Comparison of ENCODE assay signal across 10 cellular contexts in genomic region chr4:21948347-21949072, GRCh38. TPM values are rescaled to one million over a fixed set of nuclear protein-coding genes. Genes with fewer than 3 reads are reported as not detected.
A peak's percentile ranks its signal among the peaks of the same experiment; 100 is the strongest.
DNase-seq lines count a peak whose midpoint lies in the region; ATAC-seq, FAIRE-seq and TF ChIP-seq lines count a peak whose summit lies in the region.
"Had no signal": no experiment of that assay in that cellular context is flagged by ENCODE, and none has a peak within 500 bp of the region (broad histone marks: within the 10 kb centered on the region; RNA-seq: fewer than 3 reads in every experiment).

Gene KCNIP4, minus strand, starts transcription at chr4:21948772.

- peaks cover 19% of the 10 kb centered on the region for H3K27me3 Mint-ChIP-seq in neural progenitor cell (ENCODE audit: insufficient read depth, low read depth)

- no peaks in the 10 kb centered on the region for H3K9me3 ChIP-seq in MM.1S (replicated peaks; ENCODE audit: insufficient read depth, low read length)
- H3K9me3 ChIP-seq in H1 (ENCODE audit: insufficient read depth in 2 of 2, low read depth in 1 of 2, low read length in 1 of 2), result no peaks in the 10 kb centered on the region
- H3K9me3 ChIP-seq in neural progenitor cell (ENCODE audit: low read depth), result no peaks in the 10 kb centered on the region
- no peaks in the 10 kb centered on the region for H3K9me3 ChIP-seq in effector memory CD4-positive, alpha-beta T cell (ENCODE audit: control insufficient read depth, low read length)
- H3K9me3 ChIP-seq: thoracic aorta had no signal

- POLR2A ChIA-PET in H1 (lab: Charles Lee; ENCODE audit: partially characterized antibody), result interaction anchor here (1.2 kb wide), 1 partner anchor 9 kb away, joined by 3 read pairs; no protein-coding TSS in a partner anchor

- intact Hi-C loops in sciatic nerve (cut with DNase I), result no loop called here

- H3F3A ChIP-seq in MM.1S (ENCODE audit: insufficient read depth, low read length), result no peaks in the 10 kb centered on the region
- no peaks in the 10 kb centered on the region for H3F3A ChIP-seq in neural progenitor cell (ENCODE audit: low read depth)

- no peak for ATAC-seq in sciatic nerve
- no peak for ATAC-seq in GM21825 (IDR thresholded peaks at IDR 0.05; ENCODE audit: unreplicated experiment)
- no peak for ATAC-seq in left lobe of liver

- no peak for TF ChIP-seq POLR2A in H1 (IDR thresholded peaks at IDR 0.05; ENCODE audit: control extremely low read depth in 1 of 2, low read depth in 2 of 2, low read length in 2 of 2)

- peak within 1 kb of the TSS; percentile 54 for H3K4me2 ChIP-seq in MM.1S (ENCODE audit: low read depth, low read length)
- H3K4me2 ChIP-seq in H1 (ENCODE audit: insufficient read depth in 1 of 2, low read depth in 2 of 2, low read length in 2 of 2), result peak within 1 kb of the TSS; percentile 88 to 96
- peak within 1 kb of the TSS; percentile 95 for H3K4me2 ChIP-seq in neural progenitor cell

- no peaks in the 10 kb centered on the region for H3K4me1 ChIP-seq in MM.1S (ENCODE audit: low read length)
- peaks cover 0 to 3% (median under 1%) of the 10 kb centered on the region in 4 experiments; a peak in 1 of 7 replicates for H3K4me1 ChIP-seq in H1 (replicated peaks in 1 of 4; ENCODE audit: control insufficient read depth in 3 of 4, insufficient read depth in 4 of 4, low read length in 3 of 4)
- no peaks in the 10 kb centered on the region for H3K4me1 ChIP-seq in neural progenitor cell
- no peaks in the 10 kb centered on the region for H3K4me1 ChIP-seq in effector memory CD4-positive, alpha-beta T cell (ENCODE audit: control insufficient read depth, insufficient read depth, low read length, poor library complexity, severe bottlenecking)

- H2AFZ ChIP-seq in MM.1S (ENCODE audit: low read length), result peak within 1 kb of the TSS; percentile 61; the same call in 1 of the 2 replicates
- H2AFZ ChIP-seq in H1 (ENCODE audit: low read length), result peak within 1 kb of the TSS; percentile 91
- peak within 1 kb of the TSS; percentile 99 for H2AFZ ChIP-seq in neural progenitor cell (replicated peaks)

- no peak within 1 kb of the TSS for H2AK5ac ChIP-seq in H1 (ENCODE audit: low read depth, low read length)

- H4K20me1 ChIP-seq in MM.1S (ENCODE audit: insufficient read depth, low read length) (no peaks in the 10 kb centered on the region), H1 (replicated peaks in 1 of 2; ENCODE audit: control insufficient read depth in 1 of 2, insufficient read depth in 2 of 2, low read length in 2 of 2) (no peaks in the 10 kb centered on the region), neural progenitor cell (ENCODE audit: low read depth) (no peaks in the 10 kb centered on the region)

- no peak within 1 kb of the TSS for H3K9ac ChIP-seq in MM.1S (ENCODE audit: low read length)
- H3K9ac ChIP-seq in H1 (replicated peaks in 1 of 4; ENCODE audit: extremely low read depth in 1 of 4, low read depth in 3 of 4, low read length in 3 of 4), result peak within 1 kb of the TSS in 1 of 4 experiments; percentile 9; a peak in 1 of 7 replicates
- no peak within 1 kb of the TSS for H3K9ac ChIP-seq in neural progenitor cell

- H3K27ac Mint-ChIP-seq in neural progenitor cell, result no peak within 1 kb of the TSS
- H3K27ac Mint-ChIP-seq: dendritic cell treated with granulocyte-macrophage colony-stimulating factor and Interleukin-4, amounts not matched to agents 40 ng/mL and 50 ng/mL, for 4 days had no signal

- no peaks in the 10 kb centered on the region for H3K9me2 ChIP-seq in MM.1S (replicated peaks; ENCODE audit: insufficient read depth, low read length)

- H4K91ac ChIP-seq in H1 (replicated peaks; ENCODE audit: insufficient read length, low read length), result no peak within 1 kb of the TSS

- H3K27ac ChIP-seq in MM.1S (ENCODE audit: low read length), result no peak within 1 kb of the TSS
- H3K27ac ChIP-seq in H1 (ENCODE audit: low read depth, low read length), result no peak within 1 kb of the TSS
- H3K27ac ChIP-seq in neural progenitor cell, result no peak within 1 kb of the TSS
- no peak within 1 kb of the TSS for H3K27ac ChIP-seq in effector memory CD4-positive, alpha-beta T cell (ENCODE audit: insufficient read depth, low read length, poor library complexity, severe bottlenecking)
- H3K27ac ChIP-seq: thoracic aorta had no signal

- H3K36me3 ChIP-seq in MM.1S (replicated peaks; ENCODE audit: insufficient read depth, low read length), result no peaks in the 10 kb centered on the region
- no peaks in the 10 kb centered on the region for H3K36me3 ChIP-seq in H1 (ENCODE audit: control insufficient read depth in 2 of 4, insufficient read depth in 4 of 4, low read length in 3 of 4)
- no peaks in the 10 kb centered on the region for H3K36me3 ChIP-seq in neural progenitor cell
- H3K36me3 ChIP-seq in effector memory CD4-positive, alpha-beta T cell (ENCODE audit: control insufficient read depth, insufficient read depth, low read length), result no peaks in the 10 kb centered on the region
- H3K36me3 ChIP-seq: thoracic aorta had no signal

- TF ChIP-seq CTCF in MM.1S (IDR thresholded peaks at IDR 0.05; ENCODE audit: low read length) (no peak), H1 (IDR thresholded peaks at IDR 0.05; ENCODE audit: control extremely low read depth in 1 of 3, insufficient read depth in 1 of 3, low read depth in 1 of 3, low read length in 3 of 3) (peak; percentile 0 to 47 (median 20); a peak in 2 of 4 replicates), neural progenitor cell (IDR thresholded peaks at IDR 0.05) (no peak)

- H3K4me3 ChIP-seq in MM.1S (ENCODE audit: low read length), result peak within 1 kb of the TSS; percentile 55
- peak within 1 kb of the TSS; percentile 46 to 73 (median 56) for H3K4me3 ChIP-seq in H1 (ENCODE audit: extremely low read depth in 1 of 4, insufficient read depth in 2 of 4, low read depth in 3 of 4, low read length in 4 of 4)
- peak within 1 kb of the TSS; percentile 78 for H3K4me3 ChIP-seq in neural progenitor cell
- no peak within 1 kb of the TSS for H3K4me3 ChIP-seq in effector memory CD4-positive, alpha-beta T cell (ENCODE audit: insufficient read depth, low read depth, low read length, poor library complexity, severe bottlenecking)
- H3K4me3 ChIP-seq: thoracic aorta had no signal

- H4K5ac ChIP-seq in H1 (ENCODE audit: insufficient read length, low read depth, low read length), result peak within 1 kb of the TSS; percentile 31

- H3K56ac ChIP-seq in H1 (replicated peaks; ENCODE audit: insufficient read length, low read depth, low read length), result peak within 1 kb of the TSS; percentile 9

- TF ChIP-seq RAD21 in H1 (IDR thresholded peaks at IDR 0.05 in 1 of 2, conservative IDR thresholded peaks at IDR 0.05 in 1 of 2; ENCODE audit: low read depth in 2 of 2, low read length in 2 of 2), result no peak; a peak in 2 of 4 replicates

- no peaks in the 10 kb centered on the region for H3K9me3 Mint-ChIP-seq in neural progenitor cell
- H3K9me3 Mint-ChIP-seq: dendritic cell treated with granulocyte-macrophage colony-stimulating factor and Interleukin-4, amounts not matched to agents 40 ng/mL and 50 ng/mL, for 4 days had no signal

- DNase-seq in ELR (ENCODE audit: low read depth) (peak; percentile 32), MM.1S (peak; percentile 27), H1 (ENCODE audit: low read depth in 1 of 2, low spot score in 2 of 2) (peak in 1 of 2 experiments; percentile 77), neural progenitor cell (ENCODE audit: low spot score) (peak; percentile 83), sciatic nerve (ENCODE audit: low spot score) (no peak), left lobe of liver (ENCODE audit: low spot score) (no peak)
- no peak for DNase-seq in effector memory CD4-positive, alpha-beta T cell

- no peak within 1 kb of the TSS for H3K23ac ChIP-seq in H1 (ENCODE audit: insufficient read length)

- H2BK12ac ChIP-seq in H1 (ENCODE audit: low read depth, low read length), result 0 out of 2 replicates have a peak within 1 kb of the TSS, but pooled peaks have one; percentile 29

- no peaks in the 10 kb centered on the region for H3K79me2 ChIP-seq in MM.1S (ENCODE audit: low read length)
- no peaks in the 10 kb centered on the region for H3K79me2 ChIP-seq in H1 (ENCODE audit: control insufficient read depth in 1 of 2, insufficient read depth in 2 of 2, low read length in 2 of 2)
- no peaks in the 10 kb centered on the region for H3K79me2 ChIP-seq in neural progenitor cell (ENCODE audit: low read depth)

- H4K8ac ChIP-seq in H1 (ENCODE audit: extremely low read depth, insufficient read depth, low read length), result peak within 1 kb of the TSS; percentile 83; the same call in 1 of the 2 replicates

- no peak within 1 kb of the TSS for H2BK5ac ChIP-seq in H1 (ENCODE audit: low read depth, low read length)

- H3K18ac ChIP-seq in H1 (ENCODE audit: extremely low read depth, low read length), result peak within 1 kb of the TSS; percentile 88

- H2BK120ac ChIP-seq in H1 (replicated peaks; ENCODE audit: low read depth, low read length), result no peak within 1 kb of the TSS

- H3K27me3 ChIP-seq in MM.1S (replicated peaks; ENCODE audit: insufficient read depth, low read length), result no peaks in the 10 kb centered on the region
- H3K27me3 ChIP-seq in H1 (replicated peaks in 1 of 4; ENCODE audit: control insufficient read depth in 3 of 4, extremely low read depth in 1 of 4, insufficient read depth in 3 of 4, low read length in 3 of 4), result peaks cover 13 to 30% (median 26%) of the 10 kb centered on the region in 4 experiments
- H3K27me3 ChIP-seq in neural progenitor cell, result peaks cover 71% of the 10 kb centered on the region
- no peaks in the 10 kb centered on the region for H3K27me3 ChIP-seq in effector memory CD4-positive, alpha-beta T cell (replicated peaks; ENCODE audit: control insufficient read depth, insufficient read depth, low read length, poor library complexity, severe bottlenecking)

- CTCF ChIA-PET in H1 (lab: Charles Lee; ENCODE audit: partially characterized antibody), result interaction anchor here (0.6 to 4.4 kb wide), 19 partner anchors 9 to 441 kb away, joined by 3 to 14 read pairs (median 4); no protein-coding TSS in a partner anchor

- H2BK20ac ChIP-seq in H1 (ENCODE audit: low read length), result no peak within 1 kb of the TSS

- TF ChIP-seq EP300 in H1 (IDR thresholded peaks at IDR 0.05; ENCODE audit: borderline replicate concordance in 1 of 2, low read depth in 2 of 2, low read length in 2 of 2), result no peak

- WGBS in H1 (ENCODE audit: extremely low coverage in 1 of 2, insufficient coverage in 1 of 2, insufficient read length in 1 of 2, insufficient replicate concordance in 2 of 2, low coverage in 1 of 2, low lambda C conversion rate in 2 of 2, missing lambda C conversion rate in 1 of 2), 2 experiments, result 2% methylated on average over 40 of the region's 81 CpGs; no CpG with 5 or more reads in 1 of the 2 experiments

- FAIRE-seq in H1 (lab: Jason Lieb, UNC), result no peak

- no peak within 1 kb of the TSS for H3K4ac ChIP-seq in H1 (replicated peaks; ENCODE audit: insufficient read length, low read depth, low read length)

- no peaks in the 10 kb centered on the region for H3K79me1 ChIP-seq in H1 (ENCODE audit: low read depth, low read length)

- H3K4me3 Mint-ChIP-seq in neural progenitor cell, result peak within 1 kb of the TSS; percentile 81
- H3K4me3 Mint-ChIP-seq: dendritic cell treated with granulocyte-macrophage colony-stimulating factor and Interleukin-4, amounts not matched to agents 40 ng/mL and 50 ng/mL, for 4 days had no signal

- peak within 1 kb of the TSS; percentile 23 for H3K14ac ChIP-seq in H1 (ENCODE audit: insufficient read length)

- H3K23me2 ChIP-seq in H1 (ENCODE audit: low read depth, low read length), result peaks cover 10% of the 10 kb centered on the region; the same call in 1 of the 2 replicates

- H3K4me1 Mint-ChIP-seq in neural progenitor cell, result peaks cover 3% of the 10 kb centered on the region

- H3K36me3 Mint-ChIP-seq in neural progenitor cell, result no peaks in the 10 kb centered on the region

- H2BK15ac ChIP-seq in H1 (ENCODE audit: low read length), result no peak within 1 kb of the TSS

RNA-seq across cellular contexts. Expression of gene KCNIP4, which starts in this region (rescaled TPM):
- not detected in 2 replicates for total RNA-seq in H1 (2021; fragmentation: NEBNext Ultra II Directional; extraction: Animal tissue kit (Norgen Biotek cat#: 25700))
- polyA plus RNA-seq in H1 (2011; rRNA removed), result 0.06 TPM in 1 of 2 replicates, not detected in the other
- 0.05 TPM for polyA plus RNA-seq in H1 (2011; cell fraction: cytosol; rRNA removed)
- 0.04 TPM for polyA plus RNA-seq in H1 (2011; cell fraction: nucleus; rRNA removed)
- polyA plus RNA-seq in H1 (2012, experiment 1 of 2), result 0.19 to 0.83 TPM (median 0.45 TPM) in 4 replicates
- not detected for polyA plus RNA-seq in H1 (2012, experiment 2 of 2)
- 0.14 TPM for polyA plus RNA-seq in H1 (2013, experiment 1 of 2)
- 0.07 TPM for polyA plus RNA-seq in H1 (2013, experiment 2 of 2)
- not detected in 2 replicates for polyA minus RNA-seq in H1 (2011; rRNA and poly(A)+ RNA removed)
- polyA minus RNA-seq in H1 (2011; cell fraction: cytosol; rRNA and poly(A)+ RNA removed), result not detected
- polyA minus RNA-seq in H1 (2011; cell fraction: nucleus; rRNA and poly(A)+ RNA removed), result 0.40 TPM
- 0.39 TPM in 1 of 2 replicates, not detected in the other for total RNA-seq in neural progenitor cell (ENCODE audit: low replicate concordance)
- not detected for total RNA-seq in sciatic nerve
- not detected for total RNA-seq in left lobe of liver
- total RNA-seq: thoracic aorta had no signal

Comparison
In these comparisons a context has a peak if more than half of its experiments do, and no peak if none do; other contexts are left out.
1. Peak in DNase-seq, H3K4me3 ChIP-seq and H3K4me2 ChIP-seq in neural progenitor cell; RNA of the gene not detected or under 1 TPM.
2. DNase-seq: peak in ELR (single experiment) and MM.1S (single experiment); none in sciatic nerve (single experiment), effector memory CD4-positive, alpha-beta T cell (0 of 3) and left lobe of liver (single experiment).
3. CTCF ChIP-seq: peak in H1 (3 of 3); none in MM.1S (single experiment) and neural progenitor cell (single experiment).
4. Peak in every context shown above with its lines, with median percentiles within 50 percentile points of each other: H2AFZ ChIP-seq and H3K4me2 ChIP-seq.